26 cellular contexts compared by ENCODE assay signal in the genomic region with DNA sequence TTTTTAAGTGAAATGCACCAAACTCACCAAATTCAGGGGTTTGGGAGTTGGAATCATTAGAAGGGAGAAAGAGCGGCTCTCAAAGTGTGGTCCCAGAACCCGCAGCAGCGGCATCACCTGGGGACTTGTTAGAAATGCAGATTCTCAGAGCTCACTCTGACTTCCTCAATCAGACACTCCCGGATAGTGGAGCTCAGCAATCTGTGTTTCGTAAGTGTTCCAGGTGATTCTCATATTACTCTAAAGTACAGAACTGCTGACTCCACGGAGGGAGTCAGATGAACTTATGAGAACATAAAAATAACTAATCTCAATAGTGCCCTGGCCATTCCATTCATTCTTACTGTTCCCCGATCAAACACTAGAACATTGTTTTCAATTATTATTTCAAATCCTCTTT.
"Had no signal": no experiment of that assay in that cellular context is flagged by ENCODE, and none has a peak within 500 bp of the region (broad histone marks: within the 10 kb centered on the region; RNA-seq: fewer than 3 reads in every experiment).

No MANE protein-coding gene starts in this region.

- H3K9me3 Mint-ChIP-seq: activated CD4-positive, alpha-beta T cell treated with anti-CD3 and anti-CD28 coated beads, Interleukin-2, amount 10 ng/mL, durations not matched to agents 7 days and 5 days; activated naive CD4-positive, alpha-beta T cell treated with anti-CD3 and anti-CD28 coated beads, Interleukin-2, amount 10 ng/mL, durations not matched to agents 7 days and 5 days; activated naive CD8-positive, alpha-beta T cell treated with anti-CD3 and anti-CD28 coated beads for 36 hours; activated T-cell treated with anti-CD3 and anti-CD28 coated beads, Interleukin-2, amount 50 U/mL, for 72 hours had no signal

- H3K27ac ChIP-seq: SK-N-MC had no signal

- H3K27me3 Mint-ChIP-seq: activated CD4-positive, alpha-beta memory T cell treated with anti-CD3 and anti-CD28 coated beads for 36 hours; activated CD4-positive, alpha-beta T cell treated with anti-CD3 and anti-CD28 coated beads, Interleukin-2, amount 10 ng/mL, durations not matched to agents 7 days and 5 days; activated naive CD4-positive, alpha-beta T cell treated with anti-CD3 and anti-CD28 coated beads, Interleukin-2, amount 10 ng/mL, durations not matched to agents 7 days and 5 days; activated naive CD8-positive, alpha-beta T cell treated with anti-CD3 and anti-CD28 coated beads for 36 hours; T-cell had no signal

- H3K4me1 Mint-ChIP-seq: activated CD4-positive, alpha-beta T cell treated with anti-CD3 and anti-CD28 coated beads, Interleukin-2, amount 10 ng/mL, durations not matched to agents 7 days and 5 days; activated naive CD4-positive, alpha-beta T cell treated with anti-CD3 and anti-CD28 coated beads, Interleukin-2, amount 10 ng/mL, durations not matched to agents 7 days and 5 days; activated naive CD8-positive, alpha-beta T cell treated with anti-CD3 and anti-CD28 coated beads for 36 hours; T-cell had no signal

- H3K4me3 ChIP-seq: MG63, SK-N-MC had no signal

- H3K9me3 ChIP-seq: MG63 had no signal

- H3K27ac Mint-ChIP-seq: activated CD4-positive, alpha-beta memory T cell treated with anti-CD3 and anti-CD28 coated beads for 36 hours; activated CD4-positive, alpha-beta T cell treated with anti-CD3 and anti-CD28 coated beads, Interleukin-2, amount 10 ng/mL, durations not matched to agents 7 days and 5 days; activated naive CD4-positive, alpha-beta T cell treated with anti-CD3 and anti-CD28 coated beads, Interleukin-2, amount 10 ng/mL, durations not matched to agents 7 days and 5 days; activated naive CD8-positive, alpha-beta T cell treated with anti-CD3 and anti-CD28 coated beads for 36 hours; activated T-cell treated with anti-CD3 and anti-CD28 coated beads, Interleukin-2, amount 50 U/mL, for 72 hours; activated T-helper 2 cell treated with anti-CD3 and anti-CD28 coated beads, Interferon-gamma antibody, Interleukin-2, Interleukin-4, amounts not matched to agents 10 μg/mL and 5 μg/mL and 100 μg/mL, durations not matched to agents 14 hours and 24 hours and 36 hours; T-cell had no signal

- H3K36me3 ChIP-seq: MG63 had no signal

- H3K36me3 Mint-ChIP-seq: activated CD4-positive, alpha-beta memory T cell treated with anti-CD3 and anti-CD28 coated beads for 36 hours; activated naive CD4-positive, alpha-beta T cell treated with anti-CD3 and anti-CD28 coated beads, Interleukin-2, amount 10 ng/mL, durations not matched to agents 7 days and 5 days; activated naive CD8-positive, alpha-beta T cell treated with anti-CD3 and anti-CD28 coated beads for 36 hours; T-cell had no signal

- H3K27me3 ChIP-seq: MG63 had no signal

- H3K4me3 Mint-ChIP-seq: activated CD4-positive, alpha-beta memory T cell treated with anti-CD3 and anti-CD28 coated beads for 36 hours; activated CD4-positive, alpha-beta T cell treated with anti-CD3 and anti-CD28 coated beads, Interleukin-2, amount 10 ng/mL, durations not matched to agents 7 days and 5 days; activated naive CD4-positive, alpha-beta T cell treated with anti-CD3 and anti-CD28 coated beads, Interleukin-2, amount 10 ng/mL, durations not matched to agents 7 days and 5 days; activated naive CD8-positive, alpha-beta T cell treated with anti-CD3 and anti-CD28 coated beads for 36 hours; activated T-cell treated with anti-CD3 and anti-CD28 coated beads, Interleukin-2, amount 50 U/mL, for 72 hours; T-cell had no signal

- DNase-seq: activated CD4-positive, alpha-beta memory T cell treated with anti-CD3 and anti-CD28 coated beads for 36 hours; activated CD4-positive, alpha-beta T cell treated with anti-CD3 and anti-CD28 coated beads, Interleukin-2, amount 10 ng/mL, durations not matched to agents 7 days and 5 days; activated CD4-positive, CD25-positive, alpha-beta regulatory T cell; activated gamma-delta T cell treated with Interleukin-2 at 50 U/mL for 16 hours; activated naive CD4-positive, alpha-beta T cell treated with anti-CD3 and anti-CD28 coated beads, Interleukin-2, amount 10 ng/mL, durations not matched to agents 7 days and 5 days; activated naive CD8-positive, alpha-beta T cell treated with anti-CD3 and anti-CD28 coated beads for 36 hours; activated T-cell treated with anti-CD3 and anti-CD28 coated beads, Interleukin-2, amount 50 U/mL, for 72 hours; anterior cingulate cortex; caudate nucleus; MG63; MV-4-11; NCI-H1092 treated with DMSO at 0.1 percent for 48 hours; NCI-H1417 treated with DMSO at 0.1 percent for 48 hours; NCI-H1694; NCI-H2029; NCI-H2107; NCI-H2171 treated with DMSO at 0.1 percent for 48 hours; NCI-H345; NCI-H510A treated with DMSO at 0.1 percent for 48 hours; NCI-H69; PC-3; T-cell; T-helper 2 cell; T1000 had no signal

- ATAC-seq: activated T-cell treated with anti-CD3 and anti-CD28 coated beads, Interleukin-2, amount 50 U/mL, for 72 hours; PC-3; T-cell had no signal
